In genomic region chr16:3057181-3058166, GRCh38 we compare ENCODE assay signal across 8 cellular contexts. TPM values are rescaled to one million over a fixed set of nuclear protein-coding genes. Genes with fewer than 3 reads are reported as not detected.
DNase-seq lines count a peak whose midpoint lies in the region; ATAC-seq and TF ChIP-seq lines count a peak whose summit lies in the region.

No MANE protein-coding gene starts in this region.

- no peak overlapping the region for H3K27ac ChIP-seq in brain microvascular endothelial cell

- H3K27me3 ChIP-seq in brain microvascular endothelial cell (replicated peaks): no peaks in the 10 kb centered on the region

- H3K9me3 Mint-ChIP-seq in naive B cell: no peaks in the 10 kb centered on the region

- H3K27me3 Mint-ChIP-seq in naive B cell: no peaks in the 10 kb centered on the region

- H3K4me3 ChIP-seq in AG10803 (ENCODE audit: low read length) (0 out of 2 replicates have a peak overlapping the region, but pooled peaks have one; percentile 9), HFF-Myc (replicated peaks; ENCODE audit: low read depth, low read length) (peak overlapping the region; percentile 76), brain microvascular endothelial cell (ENCODE audit: low read depth, low read length) (peak overlapping the region; percentile 9)

- no peaks in the 10 kb centered on the region for H3K36me3 Mint-ChIP-seq in naive B cell

- no peak for ATAC-seq in naive B cell (ENCODE audit: low read depth in 2 of 2)

- H3K36me3 ChIP-seq in brain microvascular endothelial cell (replicated peaks): no peaks in the 10 kb centered on the region

- no peak for TF ChIP-seq CTCF in AG10803 (conservative IDR thresholded peaks at IDR 0.05; ENCODE audit: low read length)
- no peak for TF ChIP-seq CTCF in HFF-Myc (IDR thresholded peaks at IDR 0.05; ENCODE audit: low read depth, low read length, missing control alignments)
- no peak for TF ChIP-seq CTCF in brain microvascular endothelial cell (IDR thresholded peaks at IDR 0.05; ENCODE audit: low read depth, low read length, missing control alignments)
- TF ChIP-seq CTCF in GM13976 (IDR thresholded peaks at IDR 0.05; ENCODE audit: borderline replicate concordance, control extremely low read depth, extremely low read depth, insufficient read depth, missing control alignments): no peak

- in situ Hi-C loops in brain microvascular endothelial cell (cut with HindIII; ENCODE audit: low pct_ligation_motif_present, low sequenced_read_pairs) (no loop called here), GM13976 (cut with MboI; ENCODE audit: low sequenced_read_pairs, unreplicated experiment) (no loop called here)

- no peak overlapping the region for H3K27ac Mint-ChIP-seq in naive B cell

- DNase-seq in AG10803 (ENCODE audit: low read depth) (no peak), HFF-Myc (ENCODE audit: extremely low read depth, low read depth) (no peak), brain microvascular endothelial cell (no peak), naive B cell (no peak), UCSD-AML1 (lab: John Stamatoyannopoulos, UW; ENCODE audit: unreplicated experiment) (no peak), DMS 273 (lab: John Stamatoyannopoulos, UW; ENCODE audit: unreplicated experiment) (no peak), GM13976 (ENCODE audit: low spot score) (no peak), NAMALWA (ENCODE audit: low spot score) (no peak)

- H3K4me3 Mint-ChIP-seq in naive B cell: peak overlapping the region; percentile 26 to 84 (median 64)

- peaks cover 25 to 31% (median 30%) of the 10 kb centered on the region in 3 donors for H3K4me1 Mint-ChIP-seq in naive B cell

RNA-seq across cellular contexts. Expression of gene IL32, which starts 8.0 kb away (rescaled TPM):
- polyA plus RNA-seq in naive B cell (ENCODE audit: low read depth in 6 of 6): 10 to 100 TPM in 2 of 6 donors, 1 to 10 TPM in 4; 3.0 to 15.0 (median 6.2) TPM

RNA-seq across cellular contexts. Expression of gene MMP25, which starts 11.1 kb away (rescaled TPM):
- polyA plus RNA-seq in naive B cell (ENCODE audit: low read depth in 6 of 6): under 1 TPM in 2 of 6 donors, not detected in 4; 0.29 to 0.55 TPM

RNA-seq across cellular contexts. Expression of gene BICDL2, which starts 20.7 kb away (rescaled TPM):
- polyA plus RNA-seq in naive B cell (ENCODE audit: low read depth in 6 of 6): not detected

RNA-seq across cellular contexts. Expression of gene THOC6, which starts 33.6 kb away (rescaled TPM):
- polyA plus RNA-seq in naive B cell (ENCODE audit: low read depth in 6 of 6): 10 to 100 TPM; 35.7 to 75.7 (median 48.3) TPM

RNA-seq across cellular contexts. Expression of gene HCFC1R1, which starts 33.7 kb away (rescaled TPM):
- 10 to 100 TPM in 5 of 6 donors, 1 to 10 TPM in 1; 7.6 to 21.4 (median 15.4) TPM for polyA plus RNA-seq in naive B cell (ENCODE audit: low read depth in 6 of 6)

Comparison
In these comparisons a context has a peak if more than half of its experiments do, and no peak if none do; other contexts are left out.
1. H3K4me3 ChIP-seq: peak in every context shown above with its lines; median percentile 76 in HFF-Myc; 9 in AG10803; 9 in brain microvascular endothelial cell.